ENCODE assay signal across 22 cellular contexts in the genomic region with DNA sequence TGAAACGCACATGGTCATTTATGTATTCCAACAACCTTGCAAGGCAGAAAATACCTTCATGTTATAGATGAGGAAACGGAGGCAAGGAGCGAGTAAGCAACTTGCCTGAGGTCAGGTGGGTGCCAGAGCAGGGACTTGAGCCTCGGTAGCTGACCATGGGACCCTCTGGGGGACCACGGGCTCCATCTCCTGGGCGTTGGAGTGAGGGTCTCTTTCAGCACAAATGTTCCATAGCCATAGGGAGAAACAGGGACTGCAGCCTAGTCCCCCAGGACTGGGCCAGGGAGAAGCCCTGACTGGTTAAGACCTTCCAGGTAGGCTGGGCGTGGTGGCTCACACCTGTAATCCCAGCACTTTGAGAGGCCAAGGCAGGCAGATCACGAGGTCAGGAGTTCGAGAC.
"Had no signal": no experiment of that assay in that cellular context is flagged by ENCODE, and none has a peak within 500 bp of the region (broad histone marks: within the 10 kb centered on the region; RNA-seq: fewer than 3 reads in every experiment).

No MANE protein-coding gene starts in this region.

- H3K4me3 ChIP-seq: breast epithelium, SJSA1 had no signal

- DNase-seq: activated CD4-positive, alpha-beta T cell treated with anti-CD3 and anti-CD28 coated beads for 48 hours; activated CD4-positive, alpha-beta T cell treated with anti-CD3 and anti-CD28 coated beads, Interleukin-2, amount 50 U/mL, for 4 hours; activated CD4-positive, CD25-positive, alpha-beta regulatory T cell treated with anti-CD3 and anti-CD28 coated beads, Interleukin-2, amount 50 U/mL, for 72 hours; activated CD8-positive, alpha-beta memory T cell treated with anti-CD3 and anti-CD28 coated beads, Interleukin-2, amount 10 ng/mL, durations not matched to agents 7 days and 5 days; activated effector memory CD4-positive, alpha-beta T cell treated with Interleukin-2 at 50 U/mL for 16 hours; activated naive CD4-positive, alpha-beta T cell; activated T-cell treated with anti-CD3 and anti-CD28 coated beads, Interleukin-2, amount 50 U/mL, for 24 hours; aorta; caudate nucleus; NCI-H1092; NCI-H1694; NCI-H2107; NCI-H2171 treated with DMSO at 0.1 percent for 48 hours; NCI-H226; NCI-H526 treated with DMSO at 0.1 percent for 48 hours; PC-3; SHP77 had no signal

- H3K4me1 ChIP-seq: breast epithelium, SJSA1 had no signal

- ATAC-seq: activated CD8-positive, alpha-beta memory T cell treated with anti-CD3 and anti-CD28 coated beads, Interleukin-2, amount 10 ng/mL, durations not matched to agents 7 days and 5 days; PC-3 had no signal

- H3K4me3 Mint-ChIP-seq: activated CD8-positive, alpha-beta memory T cell treated with anti-CD3 and anti-CD28 coated beads, Interleukin-2, amount 10 ng/mL, durations not matched to agents 7 days and 5 days; activated naive CD4-positive, alpha-beta T cell treated with anti-CD3 and anti-CD28 coated beads, Interleukin-2, amount 50 U/mL, for 24 hours; activated T-cell treated with anti-CD3 and anti-CD28 coated beads, Interleukin-2, amount 50 U/mL, for 24 hours; activated T-helper 1 cell treated with anti-CD3 and anti-CD28 coated beads, Interleukin-12 subunit alpha, Interleukin-12 subunit beta, Interleukin-2, Interleukin-4 antibody, amounts not matched to agents 30 ng/mL and 10 ng/mL and 1 ng/mL, durations not matched to agents 14 hours and 24 hours and 36 hours; T-helper 1 cell treated with Interleukin-12 subunit alpha and Interleukin-12 subunit beta and Interleukin-4 antibody, amounts not matched to agents 30 μg/mL and 1 μg/mL, for 36 hours had no signal

- H3K36me3 ChIP-seq: breast epithelium, SJSA1 had no signal

- H3K27me3 Mint-ChIP-seq: activated CD8-positive, alpha-beta memory T cell treated with anti-CD3 and anti-CD28 coated beads, Interleukin-2, amount 10 ng/mL, durations not matched to agents 7 days and 5 days; activated naive CD4-positive, alpha-beta T cell treated with anti-CD3 and anti-CD28 coated beads, Interleukin-2, amount 50 U/mL, for 24 hours; activated T-cell treated with anti-CD3 and anti-CD28 coated beads, Interleukin-2, amount 50 U/mL, for 24 hours had no signal

- H3K27ac Mint-ChIP-seq: activated CD8-positive, alpha-beta memory T cell treated with anti-CD3 and anti-CD28 coated beads, Interleukin-2, amount 10 ng/mL, durations not matched to agents 7 days and 5 days; activated naive CD4-positive, alpha-beta T cell treated with anti-CD3 and anti-CD28 coated beads, Interleukin-2, amount 50 U/mL, for 24 hours; activated T-cell treated with anti-CD3 and anti-CD28 coated beads, Interleukin-2, amount 50 U/mL, for 24 hours; activated T-helper 1 cell treated with anti-CD3 and anti-CD28 coated beads, Interleukin-12 subunit alpha, Interleukin-12 subunit beta, Interleukin-2, Interleukin-4 antibody, amounts not matched to agents 30 ng/mL and 10 ng/mL and 1 ng/mL, durations not matched to agents 14 hours and 24 hours and 36 hours; T-helper 1 cell treated with Interleukin-12 subunit alpha and Interleukin-12 subunit beta and Interleukin-4 antibody, amounts not matched to agents 30 μg/mL and 1 μg/mL, for 36 hours had no signal

- H3K27ac ChIP-seq: breast epithelium, SJSA1 had no signal

- H3K27me3 ChIP-seq: breast epithelium, SJSA1 had no signal

- H3K9me3 Mint-ChIP-seq: activated naive CD4-positive, alpha-beta T cell treated with anti-CD3 and anti-CD28 coated beads, Interleukin-2, amount 50 U/mL, for 24 hours; activated T-cell treated with anti-CD3 and anti-CD28 coated beads, Interleukin-2, amount 50 U/mL, for 24 hours; activated T-helper 1 cell treated with anti-CD3 and anti-CD28 coated beads, Interleukin-12 subunit alpha, Interleukin-12 subunit beta, Interleukin-2, Interleukin-4 antibody, amounts not matched to agents 30 ng/mL and 10 ng/mL and 1 ng/mL, durations not matched to agents 14 hours and 24 hours and 36 hours; T-helper 1 cell treated with Interleukin-12 subunit alpha and Interleukin-12 subunit beta and Interleukin-4 antibody, amounts not matched to agents 30 μg/mL and 1 μg/mL, for 36 hours had no signal

- H3K36me3 Mint-ChIP-seq: activated CD8-positive, alpha-beta memory T cell treated with anti-CD3 and anti-CD28 coated beads, Interleukin-2, amount 10 ng/mL, durations not matched to agents 7 days and 5 days; activated naive CD4-positive, alpha-beta T cell treated with anti-CD3 and anti-CD28 coated beads, Interleukin-2, amount 50 U/mL, for 24 hours had no signal

- H3K9me3 ChIP-seq: breast epithelium, SJSA1 had no signal
